Comparison of ENCODE assay signal across 8 cellular contexts in genomic region chr6:81751388-81752083, GRCh38.
DNase-seq lines count a peak whose midpoint lies in the region; ATAC-seq lines count a peak whose summit lies in the region.

No MANE protein-coding gene starts in this region.

- peak overlapping the region; percentile 69 for H3K4me3 ChIP-seq in NT2/D1 (ENCODE audit: insufficient read length, low read depth)
- H3K4me3 ChIP-seq in neuron (ENCODE audit: low read length), result peak overlapping the region; percentile 98

- DNase-seq in NT2/D1 (ENCODE audit: low read depth, low spot score), result no peak
- peak; percentile 27 for DNase-seq in activated naive CD4-positive, alpha-beta T cell treated with Interleukin-2 at 50 U/mL for 16 hours
- peak; percentile 22 for DNase-seq in globus pallidus (ENCODE audit: low spot score)
- DNase-seq in DMS79 (lab: John Stamatoyannopoulos, UW), result no peak

- ATAC-seq in GM19395 (IDR thresholded peaks at IDR 0.05; ENCODE audit: unreplicated experiment) (peak; percentile 7), HG03139 (IDR thresholded peaks at IDR 0.05; ENCODE audit: unreplicated experiment) (no peak), HG02973 (IDR thresholded peaks at IDR 0.05; ENCODE audit: unreplicated experiment) (no peak)

- peak overlapping the region; percentile 77 for H3K9ac ChIP-seq in NT2/D1 (ENCODE audit: insufficient read length, low read depth)

- H3K27me3 ChIP-seq in NT2/D1 (ENCODE audit: insufficient read depth, insufficient read length) (peaks cover 25% of the 10 kb centered on the region), neuron (ENCODE audit: insufficient read depth, low read length) (no peaks in the 10 kb centered on the region)

- peak overlapping the region; percentile 76 for H2AFZ ChIP-seq in neuron (ENCODE audit: low read depth, low read length)

- H3K4me1 ChIP-seq in NT2/D1 (ENCODE audit: insufficient read depth, insufficient read length), result no peaks in the 10 kb centered on the region
- H3K4me1 ChIP-seq in neuron (ENCODE audit: insufficient read depth, low read length), result peaks cover 39% of the 10 kb centered on the region

- H3K9me3 ChIP-seq in NT2/D1 (ENCODE audit: insufficient read depth, low read length) (no peaks in the 10 kb centered on the region), neuron (ENCODE audit: low read length) (no peaks in the 10 kb centered on the region)

- H3K36me3 ChIP-seq in NT2/D1 (ENCODE audit: insufficient read depth, insufficient read length, low read length) (peaks cover 17% of the 10 kb centered on the region), neuron (ENCODE audit: insufficient read depth, low read length) (peaks cover 31% of the 10 kb centered on the region)

Comparison
In these comparisons a context has a peak if more than half of its experiments do, and no peak if none do; other contexts are left out.
1. DNase-seq: peak in activated naive CD4-positive, alpha-beta T cell treated with Interleukin-2 at 50 U/mL for 16 hours (single experiment) and globus pallidus (single experiment); none in NT2/D1 (single experiment) and DMS79 (single experiment).